In the genomic region with DNA sequence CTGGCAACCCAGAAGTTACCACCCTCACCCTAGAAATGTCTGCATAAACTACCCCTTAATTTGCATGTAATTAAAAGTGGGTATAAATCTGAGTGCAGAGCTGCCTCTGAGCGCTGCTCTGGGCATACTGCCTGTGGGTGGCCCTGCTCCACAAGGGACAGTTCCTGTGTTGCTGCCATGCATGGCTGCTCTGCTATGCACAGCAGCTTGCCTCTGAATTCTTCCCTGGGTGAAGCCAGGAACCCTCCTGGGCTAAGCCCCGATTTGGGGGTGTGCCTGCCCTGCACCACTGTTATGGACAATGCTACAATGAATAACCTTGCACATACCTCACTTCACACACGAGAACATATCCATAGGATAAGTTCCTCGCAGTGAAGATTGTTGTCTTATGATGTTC, we compare ENCODE assay signal across 21 cellular contexts. TPM values are rescaled to one million over a fixed set of nuclear protein-coding genes. Genes with fewer than 3 reads are reported as not detected.
DNase-seq lines count a peak whose midpoint lies in the region; ATAC-seq and TF ChIP-seq lines count a peak whose summit lies in the region.
"Had no signal": no experiment of that assay in that cellular context is flagged by ENCODE, and none has a peak within 500 bp of the region (broad histone marks: within the 10 kb centered on the region; RNA-seq: fewer than 3 reads in every experiment).

No MANE protein-coding gene starts in this region.

- H3K27ac Mint-ChIP-seq in endodermal cell: no peak overlapping the region
- H3K27ac Mint-ChIP-seq: CD8-positive, alpha-beta T cell; H9; IgD-negative memory B cell had no signal

- H3K36me3 Mint-ChIP-seq in endodermal cell (ENCODE audit: low read depth): no peaks in the 10 kb centered on the region
- H3K36me3 Mint-ChIP-seq: CD8-positive, alpha-beta T cell had no signal

- TF ChIP-seq CTCF in epithelial cell of proximal tubule (conservative IDR thresholded peaks at IDR 0.05; ENCODE audit: low read depth, low read length): peak; percentile 4
- no peak for TF ChIP-seq CTCF in endodermal cell (conservative IDR thresholded peaks at IDR 0.05)

- peaks cover 24% of the 10 kb centered on the region for H3K27me3 Mint-ChIP-seq in endodermal cell (ENCODE audit: insufficient read depth)

- H3K4me3 Mint-ChIP-seq in endodermal cell: no peak overlapping the region
- H3K4me3 Mint-ChIP-seq: CD8-positive, alpha-beta T cell; H9; IgD-negative memory B cell had no signal

- H3K4me2 ChIP-seq in BLaER1: no peak overlapping the region
- H3K4me2 ChIP-seq: A549; BLaER1 treated with 17β-estradiol and CSF1 and Interleukin-3, amounts not matched to agents 10 nM and 100 nM had no signal

- no peak overlapping the region for H3K9ac ChIP-seq in BLaER1
- no peak overlapping the region for H3K9ac ChIP-seq in endodermal cell (ENCODE audit: extremely low read depth, low read length, poor library complexity, severe bottlenecking)
- H3K9ac ChIP-seq: BLaER1 treated with 17β-estradiol and CSF1 and Interleukin-3, amounts not matched to agents 10 nM and 100 nM had no signal

- H3K27me3 ChIP-seq in BLaER1 (no peaks in the 10 kb centered on the region), endodermal cell (ENCODE audit: control insufficient read depth, insufficient read depth, low read length, poor library complexity, severe bottlenecking) (no peaks in the 10 kb centered on the region)
- H3K27me3 ChIP-seq: BLaER1 treated with 17β-estradiol and CSF1 and Interleukin-3, amounts not matched to agents 10 nM and 100 nM had no signal

- peak; percentile 67 for TF ChIP-seq RAD21 in Ishikawa (IDR thresholded peaks at IDR 0.05; ENCODE audit: low read depth)

- H3K4me1 Mint-ChIP-seq in endodermal cell: no peaks in the 10 kb centered on the region
- H3K4me1 Mint-ChIP-seq: H9 had no signal

- no peak for ATAC-seq in GM19395 (IDR thresholded peaks at IDR 0.05; ENCODE audit: unreplicated experiment)
- ATAC-seq: CD8-positive, alpha-beta T cell; HepG2 had no signal

- H4K20me1 ChIP-seq in BLaER1: peaks cover 21% of the 10 kb centered on the region

- DNase-seq in epithelial cell of proximal tubule (ENCODE audit: low read depth): no peak
- peak; percentile 43 for DNase-seq in renal cortical epithelial cell (ENCODE audit: low read depth)
- no peak for DNase-seq in HK-2 (ENCODE audit: unreplicated experiment)
- DNase-seq in DMS 273 (lab: John Stamatoyannopoulos, UW; ENCODE audit: unreplicated experiment): no peak
- DNase-seq in endodermal cell: no peak
- DNase-seq: Calu3; CD8-positive, alpha-beta T cell; DMS 273 treated with DMSO at 0.1 percent for 48 hours; DMS53; DND-41; EL; H9; KG1 had no signal

- H3K4me1 ChIP-seq in BLaER1 (peaks cover 29% of the 10 kb centered on the region), endodermal cell (ENCODE audit: control insufficient read depth, insufficient read depth, low read length) (no peaks in the 10 kb centered on the region)
- H3K4me1 ChIP-seq: A549 had no signal

- H3K36me3 ChIP-seq in BLaER1: peaks cover 86% of the 10 kb centered on the region
- no peaks in the 10 kb centered on the region for H3K36me3 ChIP-seq in endodermal cell (ENCODE audit: control insufficient read depth, insufficient read depth, low read length)

- H3K9me3 ChIP-seq in BLaER1 (peaks cover 67% of the 10 kb centered on the region), endodermal cell (ENCODE audit: control insufficient read depth, low read length) (peaks cover 18% of the 10 kb centered on the region)

- H3K4me3 ChIP-seq in BLaER1 (peak overlapping the region; percentile 11; the same call in 1 of the 2 replicates), epithelial cell of proximal tubule (ENCODE audit: low read depth, low read length) (no peak overlapping the region), endodermal cell (ENCODE audit: low read length) (no peak overlapping the region)
- H3K4me3 ChIP-seq: A549 had no signal

- no peak overlapping the region for H3K27ac ChIP-seq in BLaER1
- no peak overlapping the region for H3K27ac ChIP-seq in endodermal cell (ENCODE audit: low read depth, low read length)
- H3K27ac ChIP-seq: A549; BLaER1 treated with 17β-estradiol and CSF1 and Interleukin-3, amounts not matched to agents 10 nM and 100 nM had no signal

- H3K9me3 Mint-ChIP-seq in endodermal cell: peaks cover 27% of the 10 kb centered on the region
- H3K9me3 Mint-ChIP-seq: CD8-positive, alpha-beta T cell had no signal

- WGBS in endodermal cell (ENCODE audit: insufficient coverage in 1 of 2, insufficient read length in 1 of 2), 2 experiments: 86 to 100% methylated on average over 3 to 4 of the region's 4 CpGs

- peak; percentile 89 for TF ChIP-seq EP300 in Ishikawa (IDR thresholded peaks at IDR 0.05; ENCODE audit: borderline replicate concordance)

TF ChIP-seq in Ishikawa, 13 proteins besides CTCF, POLR2A, EP300 and RAD21:
- peak; percentile 79 for TF ChIP-seq NFIC (IDR thresholded peaks at IDR 0.05)
- peak; percentile 42; the same call in 1 of the 2 replicates for TF ChIP-seq CEBPB (IDR thresholded peaks at IDR 0.05)
- TF ChIP-seq CREB1 (IDR thresholded peaks at IDR 0.05; ENCODE audit: low read depth): no peak
- TF ChIP-seq, protein P1, sequence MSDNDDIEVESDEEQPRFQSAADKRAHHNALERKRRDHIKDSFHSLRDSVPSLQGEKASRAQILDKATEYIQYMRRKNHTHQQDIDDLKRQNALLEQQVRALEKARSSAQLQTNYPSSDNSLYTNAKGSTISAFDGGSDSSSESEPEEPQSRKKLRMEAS (IDR thresholded peaks at IDR 0.05): peak; percentile 57
- TF ChIP-seq YY1 (IDR thresholded peaks at IDR 0.05; ENCODE audit: low read depth): peak; percentile 38; the same call in 1 of the 2 replicates
- TF ChIP-seq FOXM1 (IDR thresholded peaks at IDR 0.05; ENCODE audit: borderline replicate concordance, low read depth): peak; percentile 55; the same call in 1 of the 2 replicates
- no peak for TF ChIP-seq ZBTB7A (IDR thresholded peaks at IDR 0.05; ENCODE audit: low read depth)
- TF ChIP-seq EGR1 (IDR thresholded peaks at IDR 0.05): no peak
- TF ChIP-seq TCF12 (IDR thresholded peaks at IDR 0.05; ENCODE audit: low read depth): peak; percentile 89
- no peak for TF ChIP-seq TAF1 (IDR thresholded peaks at IDR 0.05; ENCODE audit: low read depth)
- TF ChIP-seq TEAD4 (IDR thresholded peaks at IDR 0.05): peak; percentile 95
- TF ChIP-seq, protein P2, sequence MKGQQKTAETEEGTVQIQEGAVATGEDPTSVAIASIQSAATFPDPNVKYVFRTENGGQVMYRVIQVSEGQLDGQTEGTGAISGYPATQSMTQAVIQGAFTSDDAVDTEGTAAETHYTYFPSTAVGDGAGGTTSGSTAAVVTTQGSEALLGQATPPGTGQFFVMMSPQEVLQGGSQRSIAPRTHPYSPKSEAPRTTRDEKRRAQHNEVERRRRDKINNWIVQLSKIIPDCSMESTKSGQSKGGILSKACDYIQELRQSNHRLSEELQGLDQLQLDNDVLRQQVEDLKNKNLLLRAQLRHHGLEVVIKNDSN (IDR thresholded peaks at IDR 0.05): no peak; the same call in 1 of the 2 replicates
- TF ChIP-seq, protein P3, sequence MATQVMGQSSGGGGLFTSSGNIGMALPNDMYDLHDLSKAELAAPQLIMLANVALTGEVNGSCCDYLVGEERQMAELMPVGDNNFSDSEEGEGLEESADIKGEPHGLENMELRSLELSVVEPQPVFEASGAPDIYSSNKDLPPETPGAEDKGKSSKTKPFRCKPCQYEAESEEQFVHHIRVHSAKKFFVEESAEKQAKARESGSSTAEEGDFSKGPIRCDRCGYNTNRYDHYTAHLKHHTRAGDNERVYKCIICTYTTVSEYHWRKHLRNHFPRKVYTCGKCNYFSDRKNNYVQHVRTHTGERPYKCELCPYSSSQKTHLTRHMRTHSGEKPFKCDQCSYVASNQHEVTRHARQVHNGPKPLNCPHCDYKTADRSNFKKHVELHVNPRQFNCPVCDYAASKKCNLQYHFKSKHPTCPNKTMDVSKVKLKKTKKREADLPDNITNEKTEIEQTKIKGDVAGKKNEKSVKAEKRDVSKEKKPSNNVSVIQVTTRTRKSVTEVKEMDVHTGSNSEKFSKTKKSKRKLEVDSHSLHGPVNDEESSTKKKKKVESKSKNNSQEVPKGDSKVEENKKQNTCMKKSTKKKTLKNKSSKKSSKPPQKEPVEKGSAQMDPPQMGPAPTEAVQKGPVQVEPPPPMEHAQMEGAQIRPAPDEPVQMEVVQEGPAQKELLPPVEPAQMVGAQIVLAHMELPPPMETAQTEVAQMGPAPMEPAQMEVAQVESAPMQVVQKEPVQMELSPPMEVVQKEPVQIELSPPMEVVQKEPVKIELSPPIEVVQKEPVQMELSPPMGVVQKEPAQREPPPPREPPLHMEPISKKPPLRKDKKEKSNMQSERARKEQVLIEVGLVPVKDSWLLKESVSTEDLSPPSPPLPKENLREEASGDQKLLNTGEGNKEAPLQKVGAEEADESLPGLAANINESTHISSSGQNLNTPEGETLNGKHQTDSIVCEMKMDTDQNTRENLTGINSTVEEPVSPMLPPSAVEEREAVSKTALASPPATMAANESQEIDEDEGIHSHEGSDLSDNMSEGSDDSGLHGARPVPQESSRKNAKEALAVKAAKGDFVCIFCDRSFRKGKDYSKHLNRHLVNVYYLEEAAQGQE (IDR thresholded peaks at IDR 0.05; ENCODE audit: low read depth): 0 out of 2 replicates have a peak, but pooled peaks have one; percentile 24

RNA-seq across cellular contexts. Expression of a gene that starts 35.7 kb away (rescaled TPM):
- 0.29 and 0.43 TPM in 2 replicates for total RNA-seq in epithelial cell of proximal tubule
- total RNA-seq in renal cortical epithelial cell: 0.30 and 2.1 TPM in 2 replicates
- 1 to 10 TPM in 1 of 2 donors, under 1 TPM in 1; 0.27 to 3.3 TPM for total RNA-seq in endodermal cell
- polyA plus RNA-seq in endodermal cell (2013, experiment 1 of 2): 0.25 TPM
- polyA plus RNA-seq in endodermal cell (2013, experiment 2 of 2): 0.08 TPM
- total RNA-seq: H1, HepG2 had no signal
- polyA plus RNA-seq: HepG2 had no signal
